Comparison of ENCODE assay signal across 8 cellular contexts in the genomic region with DNA sequence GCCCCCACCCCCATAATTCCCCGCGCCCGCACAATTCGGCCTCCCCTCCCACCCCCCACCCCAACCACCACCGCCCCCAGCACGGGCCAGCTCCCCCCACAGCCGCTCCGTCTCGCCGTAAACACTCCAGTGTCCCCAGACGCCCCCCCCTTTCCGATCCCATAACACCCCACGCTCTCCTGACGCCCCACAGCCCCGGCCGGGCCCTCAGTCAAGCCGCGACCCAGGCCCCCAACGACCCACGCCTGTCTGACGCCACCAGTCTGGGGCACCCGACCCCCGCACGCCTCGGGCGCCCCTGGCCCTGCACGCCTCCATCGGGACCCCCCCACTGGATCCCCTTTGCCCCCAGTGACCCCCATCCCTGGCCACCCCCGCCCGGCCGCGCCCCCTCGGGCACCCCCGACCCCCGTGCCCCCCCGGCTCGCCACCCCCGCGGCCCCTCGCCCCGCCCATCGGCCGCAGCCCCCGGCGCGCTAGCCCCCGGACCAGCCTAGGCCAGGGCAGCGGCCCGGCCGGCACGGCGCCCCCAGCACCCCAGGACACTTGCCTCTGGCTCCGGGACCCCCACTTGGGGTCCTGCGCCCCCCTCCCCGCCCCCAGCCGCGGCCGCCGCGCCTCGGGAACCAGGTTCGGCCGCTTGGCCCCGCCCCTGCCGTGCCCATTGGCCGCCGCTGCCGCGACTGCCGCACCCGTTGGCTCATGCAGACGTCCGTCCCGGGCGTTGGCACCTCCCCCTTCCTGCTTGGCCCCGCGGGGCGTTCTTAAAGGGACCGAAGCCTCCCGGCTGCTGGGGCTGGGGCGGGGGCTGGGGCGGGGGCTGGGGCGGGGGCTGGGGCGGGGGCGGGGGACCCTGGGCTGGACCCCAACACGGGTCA. TPM values are rescaled to one million over a fixed set of nuclear protein-coding genes. Genes with fewer than 3 reads are reported as not detected.
DNase-seq lines count a peak whose midpoint lies in the region; ATAC-seq and TF ChIP-seq lines count a peak whose summit lies in the region.

A gene (minus strand): TSS at position 638 of the 878 bp plus-strand sequence. CDS start 1,603 bp downstream, outside the sequence.

- CTCF ChIA-PET in HEK293 (lab: Yijun Ruan, JAX) = interaction anchor here (0.6 to 1.7 kb wide), 5 partner anchors 10 to 443 kb away, joined by 3 to 4 read pairs (median 3); a partner anchor contains a TSS
- CTCF ChIA-PET in SK-N-SH (lab: Yijun Ruan, JAX) = interaction anchor here (1.0 to 1.7 kb wide), 7 partner anchors 23 to 82 kb away, joined by 3 to 5 read pairs (median 4); a partner anchor contains a TSS
- CTCF ChIA-PET in activated naive CD4-positive, alpha-beta T cell treated with anti-CD3 and anti-CD28 coated beads, Interleukin-2, amount 10 ng/mL, durations not matched to agents 7 days and 5 days (lab: Charles Lee) = interaction anchor here (0.9 to 2.3 kb wide), 9 partner anchors 12 to 304 kb away, joined by 3 to 19 read pairs (median 3); a partner anchor contains a TSS

- no peak for TF ChIP-seq POLR2A in gastroesophageal sphincter (IDR thresholded peaks at IDR 0.05)

- no peaks in the 10 kb centered on the region for H3K27me3 ChIP-seq in SK-N-SH (ENCODE audit: insufficient read depth)
- H3K27me3 ChIP-seq in gastroesophageal sphincter = no peaks in the 10 kb centered on the region

- peak; percentile 99 for ATAC-seq in gastroesophageal sphincter

- peak within 1 kb of the TSS; percentile 96 for H3K4me3 Mint-ChIP-seq in activated naive CD4-positive, alpha-beta T cell treated with anti-CD3 and anti-CD28 coated beads, Interleukin-2, amount 10 ng/mL, durations not matched to agents 7 days and 5 days

- H3K9me3 ChIP-seq in HEK293 (ENCODE audit: control insufficient read depth, insufficient read depth, low read depth, low read length) = no peaks in the 10 kb centered on the region
- H3K9me3 ChIP-seq in SK-N-SH = no peaks in the 10 kb centered on the region
- no peaks in the 10 kb centered on the region for H3K9me3 ChIP-seq in gastroesophageal sphincter

- peak within 1 kb of the TSS; percentile 73 for H3K9ac ChIP-seq in SK-N-SH

- DNase-seq in ELR (ENCODE audit: low read depth) (peak; percentile 90), MV-4-11 (lab: John Stamatoyannopoulos, UW) (peak; percentile 89), SK-N-SH (peak; percentile 99), non-pigmented ciliary epithelial cell (ENCODE audit: low read depth) (peak; percentile 48)
- DNase-seq in activated naive CD4-positive, alpha-beta T cell treated with anti-CD3 and anti-CD28 coated beads, Interleukin-2, amount 10 ng/mL, durations not matched to agents 7 days and 5 days = peak; percentile 98

- peak within 1 kb of the TSS; percentile 94 for H2AFZ ChIP-seq in SK-N-SH (ENCODE audit: low read depth)

- no peaks in the 10 kb centered on the region for H3K4me1 ChIP-seq in HEK293 (ENCODE audit: control insufficient read depth, insufficient read depth, low read length)
- peaks cover 0 to 15% of the 10 kb centered on the region in 2 experiments; a peak in 2 of 4 replicates for H3K4me1 ChIP-seq in SK-N-SH (ENCODE audit: control insufficient read depth in 1 of 2, insufficient read depth in 2 of 2, low read depth in 1 of 2, low read length in 1 of 2)
- H3K4me1 ChIP-seq in gastroesophageal sphincter = peaks cover 0 to 27% (median 13%) of the 10 kb centered on the region in 3 donors

- no peak for TF ChIP-seq RAD21 in SK-N-SH (IDR thresholded peaks at IDR 0.05; ENCODE audit: low read length)

- peaks cover 9 to 32% of the 10 kb centered on the region in 2 experiments for H3K36me3 ChIP-seq in HEK293 (ENCODE audit: control insufficient read depth in 2 of 2, insufficient read depth in 1 of 2, low read length in 2 of 2)
- H3K36me3 ChIP-seq in SK-N-SH (replicated peaks in 1 of 2; ENCODE audit: control insufficient read depth in 1 of 2, insufficient read depth in 2 of 2, low read length in 1 of 2) = peaks cover 16 to 19% of the 10 kb centered on the region in 2 experiments
- H3K36me3 ChIP-seq in gastroesophageal sphincter = peaks cover 0 to 35% of the 10 kb centered on the region in 2 donors

- H3K9me3 Mint-ChIP-seq in activated naive CD4-positive, alpha-beta T cell treated with anti-CD3 and anti-CD28 coated beads, Interleukin-2, amount 10 ng/mL, durations not matched to agents 7 days and 5 days = no peaks in the 10 kb centered on the region

- H3K36me3 Mint-ChIP-seq in activated naive CD4-positive, alpha-beta T cell treated with anti-CD3 and anti-CD28 coated beads, Interleukin-2, amount 10 ng/mL, durations not matched to agents 7 days and 5 days = peaks cover 12% of the 10 kb centered on the region

- H3K27ac ChIP-seq in HEK293 (ENCODE audit: extremely low read depth, low read depth, low read length) (peak within 1 kb of the TSS; percentile 74), SK-N-SH (ENCODE audit: low read depth in 2 of 2, low read length in 1 of 2) (peak within 1 kb of the TSS; percentile 27 to 75; a peak in 3 of 4 replicates), gastroesophageal sphincter (peak within 1 kb of the TSS; percentile 88 to 98 (median 92))

- no peak for TF ChIP-seq EP300 in SK-N-SH (IDR thresholded peaks at IDR 0.05; ENCODE audit: borderline replicate concordance in 1 of 2, low read depth in 1 of 2, low read length in 1 of 2)
- TF ChIP-seq EP300 in gastroesophageal sphincter (IDR thresholded peaks at IDR 0.05) = no peak

- peak within 1 kb of the TSS; percentile 94 for H3K4me2 ChIP-seq in SK-N-SH

- WGBS in SK-N-SH (ENCODE audit: low lambda C conversion rate) = 1% methylated on average over 19 of the region's 86 CpGs
- WGBS in gastroesophageal sphincter (ENCODE audit: low coverage in 1 of 2), 2 donors = 0% methylated on average over 2 of the region's 86 CpGs; no CpG with 5 or more reads in 1 of the 2 donors

- H3K27me3 Mint-ChIP-seq in activated naive CD4-positive, alpha-beta T cell treated with anti-CD3 and anti-CD28 coated beads, Interleukin-2, amount 10 ng/mL, durations not matched to agents 7 days and 5 days = peaks cover 18% of the 10 kb centered on the region

- no peaks in the 10 kb centered on the region for H3K9me2 ChIP-seq in SK-N-SH

- no peaks in the 10 kb centered on the region for H4K20me1 ChIP-seq in SK-N-SH (ENCODE audit: insufficient read depth)

- H3K27ac Mint-ChIP-seq in activated naive CD4-positive, alpha-beta T cell treated with anti-CD3 and anti-CD28 coated beads, Interleukin-2, amount 10 ng/mL, durations not matched to agents 7 days and 5 days = peak within 1 kb of the TSS; percentile 99

- no peak for TF ChIP-seq CTCF in HEK293 (tag by site-specific recombination; IDR thresholded peaks at IDR 0.05)
- TF ChIP-seq CTCF in SK-N-SH (IDR thresholded peaks at IDR 0.05) = no peak
- no peak for TF ChIP-seq CTCF in gastroesophageal sphincter (IDR thresholded peaks at IDR 0.05)
- TF ChIP-seq CTCF in subcutaneous adipose tissue (IDR thresholded peaks at IDR 0.05; ENCODE audit: low read depth) = no peak

- peaks cover 4% of the 10 kb centered on the region for H3F3A ChIP-seq in SK-N-SH (replicated peaks; ENCODE audit: insufficient read depth)

- H3K4me1 Mint-ChIP-seq in activated naive CD4-positive, alpha-beta T cell treated with anti-CD3 and anti-CD28 coated beads, Interleukin-2, amount 10 ng/mL, durations not matched to agents 7 days and 5 days = peaks cover 34% of the 10 kb centered on the region

- H3K4me3 ChIP-seq in HEK293 (ENCODE audit: low read depth, low read length) = peak within 1 kb of the TSS; percentile 78
- H3K4me3 ChIP-seq in SK-N-SH (ENCODE audit: low read depth in 2 of 2, low read length in 1 of 2) = peak within 1 kb of the TSS; percentile 64 to 68
- H3K4me3 ChIP-seq in gastroesophageal sphincter = peak within 1 kb of the TSS; percentile 82 to 93

- POLR2A ChIA-PET in HEK293 (lab: Yijun Ruan, JAX) (interaction anchor here (0.6 to 1.7 kb wide), 9 partner anchors 9 to 46 kb away, joined by 3 to 10 read pairs (median 5); a partner anchor contains a TSS), SK-N-SH (lab: Yijun Ruan, JAX) (no interaction called here)

- H3K79me2 ChIP-seq in SK-N-SH (ENCODE audit: insufficient read depth) = peaks cover 17% of the 10 kb centered on the region

TF ChIP-seq in HEK293, 187 proteins besides CTCF, POLR2A, EP300 and RAD21 (continues in another document):
- TF ChIP-seq ZNF514 (tag by site-specific recombination; IDR thresholded peaks at IDR 0.05) (no peak), ZNF350 (tag by site-specific recombination; IDR thresholded peaks at IDR 0.05) (no peak), GLIS2 (tag by site-specific recombination; IDR thresholded peaks at IDR 0.05) (peak; percentile 61), YY1 (tag by site-specific recombination; IDR thresholded peaks at IDR 0.05) (no peak), ZNF670 (tag by site-specific recombination; IDR thresholded peaks at IDR 0.05; ENCODE audit: low read depth) (no peak)
- TF ChIP-seq, protein P1, sequence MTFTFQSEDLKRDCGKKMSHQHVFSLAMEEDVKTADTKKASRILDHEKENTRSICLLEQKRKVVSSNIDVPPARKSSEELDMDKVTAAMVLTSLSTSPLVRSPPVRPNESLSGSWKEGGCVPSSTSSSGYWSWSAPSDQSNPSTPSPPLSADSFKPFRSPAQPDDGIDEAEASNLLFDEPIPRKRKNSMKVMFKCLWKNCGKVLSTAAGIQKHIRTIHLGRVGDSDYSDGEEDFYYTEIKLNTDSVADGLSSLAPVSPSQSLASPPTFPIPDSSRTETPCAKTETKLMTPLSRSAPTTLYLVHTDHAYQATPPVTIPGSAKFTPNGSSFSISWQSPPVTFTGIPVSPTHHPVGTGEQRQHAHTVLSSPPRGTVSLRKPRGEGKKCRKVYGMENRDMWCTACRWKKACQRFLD (tag by site-specific recombination; IDR thresholded peaks at IDR 0.05) = no peak

TF ChIP-seq in SK-N-SH, 30 proteins besides CTCF, POLR2A, EP300 and RAD21 (continues in another document):
- TF ChIP-seq, protein P2, sequence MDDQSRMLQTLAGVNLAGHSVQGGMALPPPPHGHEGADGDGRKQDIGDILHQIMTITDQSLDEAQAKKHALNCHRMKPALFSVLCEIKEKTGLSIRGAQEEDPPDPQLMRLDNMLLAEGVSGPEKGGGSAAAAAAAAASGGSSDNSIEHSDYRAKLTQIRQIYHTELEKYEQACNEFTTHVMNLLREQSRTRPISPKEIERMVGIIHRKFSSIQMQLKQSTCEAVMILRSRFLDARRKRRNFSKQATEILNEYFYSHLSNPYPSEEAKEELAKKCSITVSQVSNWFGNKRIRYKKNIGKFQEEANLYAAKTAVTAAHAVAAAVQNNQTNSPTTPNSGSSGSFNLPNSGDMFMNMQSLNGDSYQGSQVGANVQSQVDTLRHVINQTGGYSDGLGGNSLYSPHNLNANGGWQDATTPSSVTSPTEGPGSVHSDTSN (IDR thresholded peaks at IDR 0.05) = peak; percentile 99
- no peak for TF ChIP-seq POLR2AphosphoS5 (IDR thresholded peaks at IDR 0.05; ENCODE audit: low read depth, low read length)
- TF ChIP-seq EZH2phosphoT487 (IDR thresholded peaks at IDR 0.05; ENCODE audit: borderline replicate concordance, low read depth) = no peak
- no peak for TF ChIP-seq YY1 (IDR thresholded peaks at IDR 0.05; ENCODE audit: low read depth)
- TF ChIP-seq TAF1 (IDR thresholded peaks at IDR 0.05; ENCODE audit: borderline replicate concordance, low read depth, low read length) = no peak

RNA-seq across cellular contexts. Expression of the gene that starts here (rescaled TPM):
- 227 and 273 TPM in 2 replicates for polyA plus RNA-seq in SK-N-SH (2012; rRNA removed)
- polyA plus RNA-seq in SK-N-SH (2012; cell fraction: cytosol; rRNA removed) = 115 and 179 TPM in 2 replicates
- polyA plus RNA-seq in SK-N-SH (2012; cell fraction: nucleus; rRNA removed) = 311 and 413 TPM in 2 replicates
- total RNA-seq in gastroesophageal sphincter (100 to 1,000 TPM; 408 to 436 (median 418) TPM), subcutaneous adipose tissue (100 to 1,000 TPM; 105 to 369 (median 280) TPM)

Comparison
In these comparisons a context has a peak if more than half of its experiments do, and no peak if none do; other contexts are left out.
1. Peak in every context shown above with its lines: DNase-seq, ATAC-seq, H3K4me3 ChIP-seq and H3K27ac ChIP-seq.
2. DNase-seq: peak in every context shown above with its lines; median percentile 99 in SK-N-SH; 98 in activated naive CD4-positive, alpha-beta T cell treated with anti-CD3 and anti-CD28 coated beads, Interleukin-2, amount 10 ng/mL, durations not matched to agents 7 days and 5 days; 90 in ELR; 89 in MV-4-11; 48 in non-pigmented ciliary epithelial cell.